ENCODE assay signal across 11 cellular contexts in genomic region chr1:116668277-116668676, GRCh38. TPM values are rescaled to one million over a fixed set of nuclear protein-coding genes. Genes with fewer than 3 reads are reported as not detected.
A peak's percentile ranks its signal among the peaks of the same experiment; 100 is the strongest.
DNase-seq lines count a peak whose midpoint lies in the region; TF ChIP-seq lines count a peak whose summit lies in the region.
"Had no signal": no experiment of that assay in that cellular context is flagged by ENCODE, and none has a peak within 500 bp of the region (broad histone marks: within the 10 kb centered on the region; RNA-seq: fewer than 3 reads in every experiment).

No MANE protein-coding gene starts in this region.

- H2AFZ ChIP-seq in GM23248 = no peak overlapping the region

- no peaks in the 10 kb centered on the region; the same call in 1 of the 2 replicates for H3K4me1 ChIP-seq in GM23248 (ENCODE audit: insufficient read depth)

- POLR2A ChIA-PET in RWPE1 (lab: Yijun Ruan, JAX; ENCODE audit: low non-redundant PET) = no interaction called here

- TF ChIP-seq CTCF in RWPE1 (conservative IDR thresholded peaks at IDR 0.05; ENCODE audit: low read depth) = no peak
- TF ChIP-seq CTCF in endothelial cell (IDR thresholded peaks at IDR 0.05; ENCODE audit: unreplicated experiment) = no peak
- TF ChIP-seq CTCF in osteocyte (IDR thresholded peaks at IDR 0.05) = no peak

- no peak overlapping the region for H3K4me2 ChIP-seq in GM23248 (ENCODE audit: unreplicated experiment)

- H3K27me3 ChIP-seq in GM23248 (replicated peaks; ENCODE audit: insufficient read depth) = peaks cover 39% of the 10 kb centered on the region

- H3K27ac ChIP-seq in GM23248 (no peak overlapping the region), RWPE1 (peak overlapping the region; percentile 81)
- H3K27ac ChIP-seq: psoas muscle had no signal

- H3K79me2 ChIP-seq in GM23248 (ENCODE audit: insufficient read depth) = no peaks in the 10 kb centered on the region

- in situ Hi-C loops in GM23248 (cut with MboI) = no loop called here

- H3K36me3 ChIP-seq in GM23248 (ENCODE audit: low read depth) = no peaks in the 10 kb centered on the region

- no peaks in the 10 kb centered on the region for H3F3A ChIP-seq in GM23248 (ENCODE audit: insufficient read depth)

- CTCF ChIA-PET in RWPE1 (lab: Yijun Ruan, JAX) = interaction anchor here (0.6 to 1.4 kb wide), 3 partner anchors 30 to 461 kb away, joined by 3 to 4 read pairs (median 3); no protein-coding TSS in a partner anchor

- peaks cover 19% of the 10 kb centered on the region for H3K4me1 Mint-ChIP-seq in endothelial cell (ENCODE audit: unreplicated experiment)
- peaks cover 39% of the 10 kb centered on the region for H3K4me1 Mint-ChIP-seq in osteocyte (ENCODE audit: unreplicated experiment)

- H3K4me3 Mint-ChIP-seq in endothelial cell (ENCODE audit: unreplicated experiment) (peak overlapping the region; percentile 88), osteocyte (ENCODE audit: unreplicated experiment) (peak overlapping the region; percentile 63)

- no peaks in the 10 kb centered on the region for H3K9me3 ChIP-seq in GM23248 (ENCODE audit: low read depth)
- H3K9me3 ChIP-seq: psoas muscle had no signal

- H3K9me3 Mint-ChIP-seq in endothelial cell (ENCODE audit: unreplicated experiment) (no peaks in the 10 kb centered on the region), osteocyte (ENCODE audit: unreplicated experiment) (no peaks in the 10 kb centered on the region)

- H3K36me3 Mint-ChIP-seq in endothelial cell (ENCODE audit: low read depth, unreplicated experiment) = peaks cover 7% of the 10 kb centered on the region
- peaks cover 3% of the 10 kb centered on the region for H3K36me3 Mint-ChIP-seq in osteocyte (ENCODE audit: unreplicated experiment)

- H3K9me2 ChIP-seq in GM23248 (ENCODE audit: insufficient read depth) = no peaks in the 10 kb centered on the region

- H3K27ac Mint-ChIP-seq in endothelial cell (ENCODE audit: unreplicated experiment) (no peak overlapping the region), osteocyte (ENCODE audit: unreplicated experiment) (no peak overlapping the region)

- DNase-seq in GM23248 = no peak
- DNase-seq in RWPE1 (ENCODE audit: low spot score) = no peak
- no peak for DNase-seq in endothelial cell (ENCODE audit: low spot score)
- no peak for DNase-seq in osteocyte (ENCODE audit: extremely low spot score, unreplicated experiment)
- DNase-seq in mucosa of gallbladder (ENCODE audit: low spot score) = no peak
- DNase-seq in HK-2 (ENCODE audit: unreplicated experiment) = no peak
- no peak for DNase-seq in NCI-H2227 treated with DMSO at 0.1 percent for 48 hours (lab: John Stamatoyannopoulos, UW)
- DNase-seq: activated gamma-delta T cell, GDM1, HCEC 1CT had no signal

- H3K9ac ChIP-seq in GM23248 = no peak overlapping the region

- H3K4me3 ChIP-seq in GM23248 = peak overlapping the region; percentile 71; the same call in 1 of the 2 replicates

- H4K20me1 ChIP-seq in GM23248 (ENCODE audit: insufficient read depth) = no peaks in the 10 kb centered on the region

- H3K27me3 Mint-ChIP-seq in endothelial cell (ENCODE audit: unreplicated experiment) = peaks cover 6% of the 10 kb centered on the region
- H3K27me3 Mint-ChIP-seq in osteocyte (ENCODE audit: unreplicated experiment) = peaks cover 7% of the 10 kb centered on the region

- 67 to 70% methylated on average over 7 of the region's 7 CpGs for WGBS in GM23248 (ENCODE audit: low coverage in 1 of 2, low lambda C conversion rate in 2 of 2, missing lambda C conversion rate in 2 of 2), 2 experiments

RNA-seq across cellular contexts. Expression of gene IGSF3, which starts 0.7 kb away (rescaled TPM):
- 0.22 and 0.51 TPM in 2 replicates for total RNA-seq in GM23248 (2014; rRNA removed; shearing (Covaris generic))
- polyA plus RNA-seq in GM23248 (2016; fragmentation: Nextera tagmentation; extraction: Ambion mirVana) = 0.08 and 0.34 TPM in 2 replicates
- total RNA-seq in endothelial cell (ENCODE audit: unreplicated experiment) = 29.4 TPM
- 43.2 and 51.7 TPM in 2 replicates for total RNA-seq in osteocyte
- 21.6 TPM for total RNA-seq in mucosa of gallbladder

Comparison
In these comparisons a context has a peak if more than half of its experiments do, and no peak if none do; other contexts are left out.
1. RNA of gene IGSF3, which starts 0.7 kb away (total RNA-seq): 43.2 to 51.7 TPM in osteocyte, 29.4 TPM in endothelial cell (single experiment) and 21.6 TPM in mucosa of gallbladder (single experiment); 0.22 to 0.51 TPM in GM23248; every median in the first group is over 10 times any median in the second.